Comparison of ENCODE assay signal across 21 cellular contexts in the genomic region with DNA sequence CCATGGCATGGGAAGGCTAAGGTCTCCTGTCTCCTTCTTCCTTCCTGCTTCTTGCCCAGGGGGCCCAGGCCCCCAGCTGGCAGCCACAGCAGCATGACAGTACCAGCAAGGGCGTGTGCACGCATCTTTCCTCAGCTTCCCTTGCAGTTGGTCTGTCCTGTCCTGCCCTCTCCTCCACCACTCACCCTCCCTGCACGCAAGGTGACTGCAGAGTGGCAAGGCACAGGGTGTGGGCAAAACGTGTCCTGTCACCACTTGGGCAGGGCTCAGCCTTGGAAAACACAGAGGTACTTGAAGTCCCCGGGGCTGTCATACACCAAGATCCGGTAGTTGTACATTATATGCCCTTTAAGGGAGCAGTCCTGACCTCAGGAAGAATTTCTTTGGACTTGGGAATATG. TPM values are rescaled to one million over a fixed set of nuclear protein-coding genes. Genes with fewer than 3 reads are reported as not detected.
A peak's percentile ranks its signal among the peaks of the same experiment; 100 is the strongest.
DNase-seq lines count a peak whose midpoint lies in the region; ATAC-seq and TF ChIP-seq lines count a peak whose summit lies in the region.
"Had no signal": no experiment of that assay in that cellular context is flagged by ENCODE, and none has a peak within 500 bp of the region (broad histone marks: within the 10 kb centered on the region; RNA-seq: fewer than 3 reads in every experiment).

No MANE protein-coding gene starts in this region.

- H3K9me3 ChIP-seq in upper lobe of right lung = no peaks in the 10 kb centered on the region

- no peak overlapping the region for H3K4me3 ChIP-seq in NB4 (ENCODE audit: low read depth, low read length)
- no peak overlapping the region for H3K4me3 ChIP-seq in upper lobe of right lung

- CTCF ChIA-PET in activated CD8-positive, alpha-beta T cell treated with anti-CD3 and anti-CD28 coated beads, Interleukin-2, amount 10 ng/mL, durations not matched to agents 7 days and 5 days (lab: Charles Lee) = no interaction called here
- CTCF ChIA-PET in activated CD8-positive, alpha-beta T cell treated with anti-CD3 and anti-CD28 coated beads for 36 hours (lab: Charles Lee) = no interaction called here

- peaks cover 14% of the 10 kb centered on the region for H3K4me1 Mint-ChIP-seq in activated CD8-positive, alpha-beta T cell treated with anti-CD3 and anti-CD28 coated beads, Interleukin-2, amount 10 ng/mL, durations not matched to agents 7 days and 5 days (ENCODE audit: low read depth)
- no peaks in the 10 kb centered on the region for H3K4me1 Mint-ChIP-seq in activated CD8-positive, alpha-beta T cell treated with anti-CD3 and anti-CD28 coated beads for 36 hours (ENCODE audit: low read depth)

- no peaks in the 10 kb centered on the region for H3K27me3 ChIP-seq in upper lobe of right lung

- H3K27me3 Mint-ChIP-seq in activated CD8-positive, alpha-beta T cell treated with anti-CD3 and anti-CD28 coated beads, Interleukin-2, amount 10 ng/mL, durations not matched to agents 7 days and 5 days (ENCODE audit: low read depth) = peaks cover 11% of the 10 kb centered on the region
- H3K27me3 Mint-ChIP-seq in activated CD8-positive, alpha-beta T cell treated with anti-CD3 and anti-CD28 coated beads for 36 hours = peaks cover 11% of the 10 kb centered on the region

- H3K4me3 Mint-ChIP-seq in activated CD8-positive, alpha-beta T cell treated with anti-CD3 and anti-CD28 coated beads, Interleukin-2, amount 10 ng/mL, durations not matched to agents 7 days and 5 days = no peak overlapping the region
- H3K4me3 Mint-ChIP-seq in activated CD8-positive, alpha-beta T cell treated with anti-CD3 and anti-CD28 coated beads for 36 hours = no peak overlapping the region
- H3K4me3 Mint-ChIP-seq: CD4-positive, alpha-beta memory T cell; H9 had no signal

- ATAC-seq in activated CD8-positive, alpha-beta T cell treated with anti-CD3 and anti-CD28 coated beads, Interleukin-2, amount 10 ng/mL, durations not matched to agents 7 days and 5 days = no peak
- no peak for ATAC-seq in activated CD8-positive, alpha-beta T cell treated with anti-CD3 and anti-CD28 coated beads for 36 hours
- ATAC-seq in left colon (peak; percentile 20), upper lobe of right lung (peak; percentile 47), GM18861 (IDR thresholded peaks at IDR 0.05; ENCODE audit: unreplicated experiment) (no peak), HG03097 (IDR thresholded peaks at IDR 0.05; ENCODE audit: low FRiP score, unreplicated experiment) (no peak)

- no peaks in the 10 kb centered on the region for H3K4me1 ChIP-seq in upper lobe of right lung

- TF ChIP-seq CTCF in activated CD8-positive, alpha-beta T cell treated with anti-CD3 and anti-CD28 coated beads for 36 hours (IDR thresholded peaks at IDR 0.05) = no peak
- no peak for TF ChIP-seq CTCF in NB4 (IDR thresholded peaks at IDR 0.05; ENCODE audit: low read depth, low read length)
- no peak for TF ChIP-seq CTCF in upper lobe of right lung (IDR thresholded peaks at IDR 0.05)

- no peak for TF ChIP-seq POLR2A in NB4 (IDR thresholded peaks at IDR 0.05; ENCODE audit: extremely low read depth, insufficient read length)

- no peak overlapping the region for H3K27ac ChIP-seq in upper lobe of right lung
- H3K27ac ChIP-seq: RWPE1 had no signal

- intact Hi-C loops in activated CD8-positive, alpha-beta T cell treated with anti-CD3 and anti-CD28 coated beads for 36 hours (cut with micrococcal nuclease) = no loop called here
- intact Hi-C loops in left colon (cut with DNase I, micrococcal nuclease) (no loop called here), upper lobe of right lung (cut with DNase I) (no loop called here)

- H3K36me3 Mint-ChIP-seq in activated CD8-positive, alpha-beta T cell treated with anti-CD3 and anti-CD28 coated beads, Interleukin-2, amount 10 ng/mL, durations not matched to agents 7 days and 5 days (ENCODE audit: low read depth) = no peaks in the 10 kb centered on the region
- no peaks in the 10 kb centered on the region for H3K36me3 Mint-ChIP-seq in activated CD8-positive, alpha-beta T cell treated with anti-CD3 and anti-CD28 coated beads for 36 hours (ENCODE audit: low read depth)
- H3K36me3 Mint-ChIP-seq: CD4-positive, alpha-beta memory T cell had no signal

- POLR2A ChIA-PET in activated CD8-positive, alpha-beta T cell treated with anti-CD3 and anti-CD28 coated beads, Interleukin-2, amount 10 ng/mL, durations not matched to agents 7 days and 5 days (lab: Charles Lee) = no interaction called here
- POLR2A ChIA-PET in activated CD8-positive, alpha-beta T cell treated with anti-CD3 and anti-CD28 coated beads for 36 hours (lab: Charles Lee) = no interaction called here

- no peaks in the 10 kb centered on the region for H3K36me3 ChIP-seq in upper lobe of right lung

- peak overlapping the region; percentile 51 for H3K27ac Mint-ChIP-seq in activated CD8-positive, alpha-beta T cell treated with anti-CD3 and anti-CD28 coated beads, Interleukin-2, amount 10 ng/mL, durations not matched to agents 7 days and 5 days
- H3K27ac Mint-ChIP-seq in activated CD8-positive, alpha-beta T cell treated with anti-CD3 and anti-CD28 coated beads for 36 hours = no peak overlapping the region

- DNase-seq in activated CD8-positive, alpha-beta T cell treated with anti-CD3 and anti-CD28 coated beads, Interleukin-2, amount 10 ng/mL, durations not matched to agents 7 days and 5 days = no peak
- no peak for DNase-seq in activated CD8-positive, alpha-beta T cell treated with anti-CD3 and anti-CD28 coated beads for 36 hours
- DNase-seq in NB4 (ENCODE audit: low read depth) (peak; percentile 23), left colon (no peak), upper lobe of right lung (no peak)
- DNase-seq: ACHN, AML-193, Calu3, H9, NCI-H1436 treated with DMSO at 0.1 percent for 48 hours, NCI-H2029 treated with DMSO at 0.1 percent for 48 hours, NCI-H2171 treated with DMSO at 0.1 percent for 48 hours, NCI-H446 treated with DMSO at 0.1 percent for 48 hours, NCI-H748 treated with DMSO at 0.1 percent for 48 hours had no signal

- H3K9me3 Mint-ChIP-seq in activated CD8-positive, alpha-beta T cell treated with anti-CD3 and anti-CD28 coated beads, Interleukin-2, amount 10 ng/mL, durations not matched to agents 7 days and 5 days (ENCODE audit: insufficient read depth) = no peaks in the 10 kb centered on the region
- H3K9me3 Mint-ChIP-seq in activated CD8-positive, alpha-beta T cell treated with anti-CD3 and anti-CD28 coated beads for 36 hours = no peaks in the 10 kb centered on the region
- H3K9me3 Mint-ChIP-seq: CD4-positive, alpha-beta memory T cell; H9 had no signal

RNA-seq across cellular contexts. Expression of gene TGM3, which starts 39.7 kb away (rescaled TPM):
- not detected for total RNA-seq in activated CD8-positive, alpha-beta T cell treated with anti-CD3 and anti-CD28 coated beads, Interleukin-2, amount 10 ng/mL, durations not matched to agents 7 days and 5 days
- not detected for total RNA-seq in activated CD8-positive, alpha-beta T cell treated with anti-CD3 and anti-CD28 coated beads for 36 hours
- under 1 TPM; 0.36 to 0.43 TPM for total RNA-seq in left colon
- not detected for total RNA-seq in upper lobe of right lung
- total RNA-seq: Calu3; CD4-positive, alpha-beta memory T cell; H9; HT1080; LHCN-M2; SK-MEL-5 had no signal

Comparison
In these comparisons a context has a peak if more than half of its experiments do, and no peak if none do; other contexts are left out.
1. ATAC-seq: peak in left colon (single experiment) and upper lobe of right lung (single experiment); none in activated CD8-positive, alpha-beta T cell treated with anti-CD3 and anti-CD28 coated beads, Interleukin-2, amount 10 ng/mL, durations not matched to agents 7 days and 5 days (single experiment), activated CD8-positive, alpha-beta T cell treated with anti-CD3 and anti-CD28 coated beads for 36 hours (single experiment), GM18861 (single experiment) and HG03097 (single experiment).